Comparison of ENCODE assay signal across 17 cellular contexts in genomic region chr11:28983780-28984179, GRCh38.
"Had no signal": no experiment of that assay in that cellular context is flagged by ENCODE, and none has a peak within 500 bp of the region (broad histone marks: within the 10 kb centered on the region; RNA-seq: fewer than 3 reads in every experiment).

No MANE protein-coding gene starts in this region.

- H3K27ac ChIP-seq: adrenal gland, coronary artery, epithelial cell of prostate, gastroesophageal sphincter had no signal

- H3K9me3 Mint-ChIP-seq: WTC11 had no signal

- DNase-seq: activated CD4-positive, alpha-beta T cell treated with anti-CD3 and anti-CD28 coated beads, Interleukin-2, amount 10 ng/mL, durations not matched to agents 24 days and 14 days; activated CD8-positive, alpha-beta memory T cell treated with anti-CD3 and anti-CD28 coated beads for 24 hours; activated naive CD4-positive, alpha-beta T cell treated with anti-CD3 and anti-CD28 coated beads, Interleukin-2, amount 10 ng/mL, durations not matched to agents 7 days and 5 days; activated T-cell treated with anti-CD3 and anti-CD28 coated beads for 4 hours; adrenal gland; caudate nucleus; effector memory CD4-positive, alpha-beta T cell; left ventricle myocardium superior; mesendoderm; stimulated activated CD4-positive, alpha-beta T cell treated with anti-CD3 and anti-CD28 coated beads, Interleukin-2, amount 100 ng/mL, for 48 hours; stimulated activated CD8-positive, alpha-beta memory T cell treated with anti-CD3 and anti-CD28 coated beads, Interleukin-4, amount 100 ng/mL, for 48 hours; stimulated activated naive CD8-positive, alpha-beta T cell treated with anti-CD3 and anti-CD28 coated beads, Interleukin-15, Interleukin-2, amounts not matched to agents 100 U/mL and 50 U/mL, for 24 hours had no signal

- H3K27me3 ChIP-seq: adrenal gland, gastroesophageal sphincter had no signal

- H3K9me3 ChIP-seq: adrenal gland, gastroesophageal sphincter had no signal

- H3K4me3 ChIP-seq: adrenal gland, coronary artery, gastroesophageal sphincter had no signal

- H3K27me3 Mint-ChIP-seq: activated CD4-positive, alpha-beta T cell treated with anti-CD3 and anti-CD28 coated beads, Interleukin-2, amount 10 ng/mL, durations not matched to agents 24 days and 14 days; activated naive CD4-positive, alpha-beta T cell treated with anti-CD3 and anti-CD28 coated beads, Interleukin-2, amount 10 ng/mL, durations not matched to agents 7 days and 5 days had no signal

- H3K4me1 Mint-ChIP-seq: activated CD4-positive, alpha-beta T cell treated with anti-CD3 and anti-CD28 coated beads, Interleukin-2, amount 10 ng/mL, durations not matched to agents 24 days and 14 days; activated naive CD4-positive, alpha-beta T cell treated with anti-CD3 and anti-CD28 coated beads, Interleukin-2, amount 10 ng/mL, durations not matched to agents 7 days and 5 days had no signal

- H3K27ac Mint-ChIP-seq: activated CD4-positive, alpha-beta T cell treated with anti-CD3 and anti-CD28 coated beads, Interleukin-2, amount 10 ng/mL, durations not matched to agents 24 days and 14 days; activated naive CD4-positive, alpha-beta T cell treated with anti-CD3 and anti-CD28 coated beads, Interleukin-2, amount 10 ng/mL, durations not matched to agents 7 days and 5 days; activated T-helper 2 cell treated with anti-CD3 and anti-CD28 coated beads, Interferon-gamma antibody, Interleukin-2, Interleukin-4, amounts not matched to agents 10 μg/mL and 5 μg/mL and 100 μg/mL, durations not matched to agents 14 hours and 24 hours and 36 hours; WTC11 had no signal

- H3K4me1 ChIP-seq: adrenal gland, gastroesophageal sphincter had no signal

- H3K36me3 Mint-ChIP-seq: activated naive CD4-positive, alpha-beta T cell treated with anti-CD3 and anti-CD28 coated beads, Interleukin-2, amount 10 ng/mL, durations not matched to agents 7 days and 5 days; WTC11 had no signal

- H3K36me3 ChIP-seq: adrenal gland, gastroesophageal sphincter had no signal

- ATAC-seq: gastroesophageal sphincter; left ventricle myocardium superior; stimulated activated naive CD8-positive, alpha-beta T cell treated with anti-CD3 and anti-CD28 coated beads, Interleukin-15, Interleukin-2, amounts not matched to agents 100 U/mL and 50 U/mL, for 24 hours; WTC11 had no signal

- H3K4me3 Mint-ChIP-seq: activated CD4-positive, alpha-beta T cell treated with anti-CD3 and anti-CD28 coated beads, Interleukin-2, amount 10 ng/mL, durations not matched to agents 24 days and 14 days; activated naive CD4-positive, alpha-beta T cell treated with anti-CD3 and anti-CD28 coated beads, Interleukin-2, amount 10 ng/mL, durations not matched to agents 7 days and 5 days; WTC11 had no signal
